In genomic region chr14:56666716-56667115, GRCh38 we compare ENCODE assay signal across 16 cellular contexts.
DNase-seq lines count a peak whose midpoint lies in the region; ATAC-seq, FAIRE-seq and TF ChIP-seq lines count a peak whose summit lies in the region.
"Had no signal": no experiment of that assay in that cellular context is flagged by ENCODE, and none has a peak within 500 bp of the region (broad histone marks: within the 10 kb centered on the region; RNA-seq: fewer than 3 reads in every experiment).

No MANE protein-coding gene starts in this region.

- H3K4me1 Mint-ChIP-seq in activated CD8-positive, alpha-beta T cell treated with anti-CD3 and anti-CD28 coated beads, Interleukin-2, amount 10 ng/mL, durations not matched to agents 7 days and 5 days (ENCODE audit: low read depth): no peaks in the 10 kb centered on the region
- H3K4me1 Mint-ChIP-seq: CD8-positive, alpha-beta memory T cell had no signal

- H3K36me3 ChIP-seq in fibroblast of lung (ENCODE audit: control insufficient read depth, insufficient read depth, low read length) (no peaks in the 10 kb centered on the region), BE2C (no peaks in the 10 kb centered on the region)
- H3K36me3 ChIP-seq: right atrium auricular region, stomach had no signal

- no peak for FAIRE-seq in H54 (lab: Jason Lieb, UNC)
- FAIRE-seq: K562 had no signal

- POLR2A ChIA-PET in activated CD8-positive, alpha-beta T cell treated with anti-CD3 and anti-CD28 coated beads, Interleukin-2, amount 10 ng/mL, durations not matched to agents 7 days and 5 days (lab: Charles Lee): interaction anchor here (0.6 kb wide), 1 partner anchor 123 kb away, joined by 3 read pairs; no protein-coding TSS in a partner anchor

- DNase-seq in H54 (ENCODE audit: insufficient read length, low spot score) (peak; percentile 9), fibroblast of lung (ENCODE audit: low read depth in 2 of 2) (peak; percentile 9 to 83), skeletal muscle cell (ENCODE audit: low read depth) (peak; percentile 10), SKM-1 (lab: John Stamatoyannopoulos, UW; ENCODE audit: unreplicated experiment) (no peak), NCI-H82 treated with DMSO at 0.1 percent for 48 hours (lab: John Stamatoyannopoulos, UW; ENCODE audit: unreplicated experiment) (no peak), BE2C (no peak)
- no peak for DNase-seq in activated CD8-positive, alpha-beta T cell treated with anti-CD3 and anti-CD28 coated beads, Interleukin-2, amount 10 ng/mL, durations not matched to agents 7 days and 5 days
- DNase-seq: caudate nucleus; CD8-positive, alpha-beta memory T cell; NCI-H1436; Right ventricle myocardium superior; stomach had no signal

- peaks cover 8% of the 10 kb centered on the region for H3K9me3 Mint-ChIP-seq in activated CD8-positive, alpha-beta T cell treated with anti-CD3 and anti-CD28 coated beads, Interleukin-2, amount 10 ng/mL, durations not matched to agents 7 days and 5 days (ENCODE audit: insufficient read depth)

- no peak overlapping the region for H3K27ac ChIP-seq in fibroblast of lung (ENCODE audit: insufficient read depth, low read length)
- H3K27ac ChIP-seq: right atrium auricular region, stomach had no signal

- no peak overlapping the region for H2AFZ ChIP-seq in fibroblast of lung (ENCODE audit: low read length)

- H3K27me3 ChIP-seq in fibroblast of lung (ENCODE audit: control insufficient read depth, insufficient read depth, low read length) (no peaks in the 10 kb centered on the region), BE2C (peaks cover 21% of the 10 kb centered on the region)
- H3K27me3 ChIP-seq: right atrium auricular region, stomach had no signal

- no peaks in the 10 kb centered on the region for H3K27me3 Mint-ChIP-seq in activated CD8-positive, alpha-beta T cell treated with anti-CD3 and anti-CD28 coated beads, Interleukin-2, amount 10 ng/mL, durations not matched to agents 7 days and 5 days (ENCODE audit: low read depth)
- H3K27me3 Mint-ChIP-seq: CD8-positive, alpha-beta memory T cell had no signal

- H3K4me3 ChIP-seq in fibroblast of lung (replicated peaks in 1 of 4; ENCODE audit: control extremely low read depth in 1 of 4, insufficient read depth in 1 of 4, low read depth in 3 of 4, low read length in 4 of 4) (no peak overlapping the region), skeletal muscle cell (ENCODE audit: low read depth, low read length) (no peak overlapping the region), BE2C (ENCODE audit: low read depth, low read length) (no peak overlapping the region)
- H3K4me3 ChIP-seq: K562, right atrium auricular region, stomach had no signal

- CTCF ChIA-PET in activated CD8-positive, alpha-beta T cell treated with anti-CD3 and anti-CD28 coated beads, Interleukin-2, amount 10 ng/mL, durations not matched to agents 7 days and 5 days (lab: Charles Lee): no interaction called here

- peaks cover 3% of the 10 kb centered on the region for H3K36me3 Mint-ChIP-seq in activated CD8-positive, alpha-beta T cell treated with anti-CD3 and anti-CD28 coated beads, Interleukin-2, amount 10 ng/mL, durations not matched to agents 7 days and 5 days (ENCODE audit: low read depth)

- H3K9me3 ChIP-seq in fibroblast of lung (ENCODE audit: control insufficient read depth, insufficient read depth, low read depth, low read length): no peaks in the 10 kb centered on the region
- no peaks in the 10 kb centered on the region for H3K9me3 ChIP-seq in BE2C
- H3K9me3 ChIP-seq: right atrium auricular region, stomach had no signal

- no peak overlapping the region for H3K4me3 Mint-ChIP-seq in activated CD8-positive, alpha-beta T cell treated with anti-CD3 and anti-CD28 coated beads, Interleukin-2, amount 10 ng/mL, durations not matched to agents 7 days and 5 days
- H3K4me3 Mint-ChIP-seq: CD8-positive, alpha-beta memory T cell had no signal

- no peaks in the 10 kb centered on the region for H3K4me1 ChIP-seq in fibroblast of lung (ENCODE audit: control insufficient read depth, extremely low read depth, insufficient read depth, low read length)
- no peaks in the 10 kb centered on the region for H3K4me1 ChIP-seq in BE2C
- H3K4me1 ChIP-seq: right atrium auricular region had no signal

- no peak overlapping the region for H3K9ac ChIP-seq in fibroblast of lung (ENCODE audit: insufficient read depth, low read length)

- H3K4me2 ChIP-seq in fibroblast of lung (ENCODE audit: extremely low read depth, insufficient read depth, low read length): no peak overlapping the region

- no peak for TF ChIP-seq POLR2A in H54 (IDR thresholded peaks at IDR 0.05; ENCODE audit: low read depth, low read length)

- TF ChIP-seq CTCF in fibroblast of lung (conservative IDR thresholded peaks at IDR 0.05 in 1 of 2, IDR thresholded peaks at IDR 0.05 in 1 of 2; ENCODE audit: low read depth in 1 of 2, low read length in 2 of 2): no peak
- TF ChIP-seq CTCF in BE2C (IDR thresholded peaks at IDR 0.05; ENCODE audit: low read depth, low read length): no peak

- H3K27ac Mint-ChIP-seq in activated CD8-positive, alpha-beta T cell treated with anti-CD3 and anti-CD28 coated beads, Interleukin-2, amount 10 ng/mL, durations not matched to agents 7 days and 5 days: no peak overlapping the region
- H3K27ac Mint-ChIP-seq: CD8-positive, alpha-beta memory T cell had no signal

- no peaks in the 10 kb centered on the region for H3K79me2 ChIP-seq in fibroblast of lung (ENCODE audit: control insufficient read depth, insufficient read depth, low read length)

- H4K20me1 ChIP-seq in fibroblast of lung (ENCODE audit: control insufficient read depth, extremely low read depth, insufficient read depth, low read length): no peaks in the 10 kb centered on the region

- ATAC-seq in SK-N-SH treated with all-trans-retinoic acid at 6 μM for 48 hours: peak; percentile 61
- no peak for ATAC-seq in activated CD8-positive, alpha-beta T cell treated with anti-CD3 and anti-CD28 coated beads, Interleukin-2, amount 10 ng/mL, durations not matched to agents 7 days and 5 days
- ATAC-seq: esophagus mucosa, K562 had no signal

TF ChIP-seq in SK-N-SH treated with all-trans-retinoic acid at 6 μM for 48 hours, 23 proteins besides CTCF, POLR2A, EP300 and RAD21:
- no peak for TF ChIP-seq ZFP3 (CRISPR knock-in tag; IDR thresholded peaks at IDR 0.05)
- no peak for TF ChIP-seq GLIS3 (CRISPR knock-in tag; IDR thresholded peaks at IDR 0.05)
- TF ChIP-seq TCF4 (CRISPR knock-in tag; IDR thresholded peaks at IDR 0.05; ENCODE audit: borderline replicate concordance): no peak
- no peak for TF ChIP-seq ZC3H10 (CRISPR knock-in tag; IDR thresholded peaks at IDR 0.05)
- no peak for TF ChIP-seq ZFP30 (CRISPR knock-in tag; IDR thresholded peaks at IDR 0.05)
- TF ChIP-seq TSHZ2 (CRISPR knock-in tag; IDR thresholded peaks at IDR 0.05): no peak
- TF ChIP-seq ZNF565 (CRISPR knock-in tag; conservative IDR thresholded peaks at IDR 0.05; ENCODE audit: low read depth): no peak
- no peak for TF ChIP-seq CSDC2 (CRISPR knock-in tag; IDR thresholded peaks at IDR 0.05)
- no peak for TF ChIP-seq ISL1 (CRISPR knock-in tag; IDR thresholded peaks at IDR 0.05)

Comparison
In these comparisons a context has a peak if more than half of its experiments do, and no peak if none do; other contexts are left out.
1. DNase-seq: peak in H54 (single experiment), fibroblast of lung (2 of 2) and skeletal muscle cell (single experiment); none in SKM-1 (single experiment), activated CD8-positive, alpha-beta T cell treated with anti-CD3 and anti-CD28 coated beads, Interleukin-2, amount 10 ng/mL, durations not matched to agents 7 days and 5 days (single experiment), NCI-H82 treated with DMSO at 0.1 percent for 48 hours (single experiment) and BE2C (single experiment).